ENCODE assay signal across 13 cellular contexts in genomic region chr12:106861984-106862894, GRCh38.
A peak's percentile ranks its signal among the peaks of the same experiment; 100 is the strongest.
DNase-seq lines count a peak whose midpoint lies in the region; ATAC-seq and TF ChIP-seq lines count a peak whose summit lies in the region.
"Had no signal": no experiment of that assay in that cellular context is flagged by ENCODE, and none has a peak within 500 bp of the region (broad histone marks: within the 10 kb centered on the region; RNA-seq: fewer than 3 reads in every experiment).

No MANE protein-coding gene starts in this region.

- H3K36me3 ChIP-seq in mammary epithelial cell (ENCODE audit: insufficient read depth, low read length): peaks cover 2% of the 10 kb centered on the region

- no peak overlapping the region for H3K9ac ChIP-seq in mammary epithelial cell (ENCODE audit: insufficient read depth, low read length)

- no TSS peak for BruUV-seq in mammary epithelial cell (replicated peaks; lab: Mats Ljungman, UMichigan)

- H3K4me2 ChIP-seq in mammary epithelial cell (ENCODE audit: insufficient read depth, low read depth, low read length): no peak overlapping the region

- DNase-seq in AML-193 (lab: John Stamatoyannopoulos, UW) (peak; percentile 22 to 28), LHCN-M2 (ENCODE audit: low read depth) (peak; percentile 66), mammary epithelial cell (peak; percentile 34), left lobe of liver (ENCODE audit: low spot score) (no peak), SK-N-DZ (ENCODE audit: low spot score) (no peak), Ammon's horn (ENCODE audit: low spot score) (no peak)
- DNase-seq: adrenal gland, KG1, retina, SHP77 treated with DMSO at 0.1 percent for 48 hours, substantia nigra had no signal

- no peaks in the 10 kb centered on the region for H4K20me1 ChIP-seq in mammary epithelial cell (ENCODE audit: insufficient read depth, low read length)

- WGBS in mammary epithelial cell (ENCODE audit: low coverage, missing lambda C conversion rate): 96% methylated on average over 3 of the region's 3 CpGs

- no peak for TF ChIP-seq CTCF in mammary epithelial cell (conservative IDR thresholded peaks at IDR 0.05 in 1 of 2, IDR thresholded peaks at IDR 0.05 in 1 of 2; ENCODE audit: extremely low read depth in 1 of 2, insufficient read depth in 1 of 2, low read depth in 1 of 2, low read length in 2 of 2)

- H3K4me3 ChIP-seq in mammary epithelial cell (replicated peaks in 1 of 3; ENCODE audit: insufficient read depth in 1 of 3, low read depth in 2 of 3, low read length in 3 of 3): no peak overlapping the region
- H3K4me3 ChIP-seq: adrenal gland had no signal

- H2AFZ ChIP-seq in mammary epithelial cell (ENCODE audit: low read depth, low read length): no peak overlapping the region

- intact Hi-C loops in mammary epithelial cell (cut with micrococcal nuclease): no loop called here

- no peaks in the 10 kb centered on the region for H3K4me1 ChIP-seq in mammary epithelial cell (ENCODE audit: insufficient read depth, low read length)

- in situ Hi-C loops in mammary epithelial cell (cut with MboI; ENCODE audit: low sequenced_read_pairs in 2 of 2): no loop called here

- CTCF ChIA-PET in mammary epithelial cell (lab: Charles Lee; ENCODE audit: low non-redundant PET): no interaction called here

- ATAC-seq in left lobe of liver (peak; percentile 58), GM18861 (IDR thresholded peaks at IDR 0.05; ENCODE audit: unreplicated experiment) (no peak), HG02610 (IDR thresholded peaks at IDR 0.05; ENCODE audit: unreplicated experiment) (no peak)

- H3K27ac ChIP-seq in mammary epithelial cell (ENCODE audit: insufficient read depth, low read depth, low read length): no peak overlapping the region
- H3K27ac ChIP-seq: adrenal gland had no signal

- no peaks in the 10 kb centered on the region for H3K79me2 ChIP-seq in mammary epithelial cell (ENCODE audit: insufficient read depth, low read length)

- no peaks in the 10 kb centered on the region for H3K27me3 ChIP-seq in mammary epithelial cell (ENCODE audit: insufficient read depth, low read length)
- H3K27me3 ChIP-seq: adrenal gland had no signal

- no peaks in the 10 kb centered on the region for H3K9me3 ChIP-seq in mammary epithelial cell (replicated peaks; ENCODE audit: insufficient read depth, low read length)
- H3K9me3 ChIP-seq: adrenal gland had no signal

- dilution Hi-C loops in mammary epithelial cell (cut with HindIII; ENCODE audit: low sequenced_read_pairs): no loop called here

Comparison
In these comparisons a context has a peak if more than half of its experiments do, and no peak if none do; other contexts are left out.
1. DNase-seq: peak in AML-193 (2 of 2), LHCN-M2 (single experiment) and mammary epithelial cell (single experiment); none in left lobe of liver (single experiment), SK-N-DZ (single experiment) and Ammon's horn (single experiment).